8 cellular contexts compared by ENCODE assay signal in the genomic region with DNA sequence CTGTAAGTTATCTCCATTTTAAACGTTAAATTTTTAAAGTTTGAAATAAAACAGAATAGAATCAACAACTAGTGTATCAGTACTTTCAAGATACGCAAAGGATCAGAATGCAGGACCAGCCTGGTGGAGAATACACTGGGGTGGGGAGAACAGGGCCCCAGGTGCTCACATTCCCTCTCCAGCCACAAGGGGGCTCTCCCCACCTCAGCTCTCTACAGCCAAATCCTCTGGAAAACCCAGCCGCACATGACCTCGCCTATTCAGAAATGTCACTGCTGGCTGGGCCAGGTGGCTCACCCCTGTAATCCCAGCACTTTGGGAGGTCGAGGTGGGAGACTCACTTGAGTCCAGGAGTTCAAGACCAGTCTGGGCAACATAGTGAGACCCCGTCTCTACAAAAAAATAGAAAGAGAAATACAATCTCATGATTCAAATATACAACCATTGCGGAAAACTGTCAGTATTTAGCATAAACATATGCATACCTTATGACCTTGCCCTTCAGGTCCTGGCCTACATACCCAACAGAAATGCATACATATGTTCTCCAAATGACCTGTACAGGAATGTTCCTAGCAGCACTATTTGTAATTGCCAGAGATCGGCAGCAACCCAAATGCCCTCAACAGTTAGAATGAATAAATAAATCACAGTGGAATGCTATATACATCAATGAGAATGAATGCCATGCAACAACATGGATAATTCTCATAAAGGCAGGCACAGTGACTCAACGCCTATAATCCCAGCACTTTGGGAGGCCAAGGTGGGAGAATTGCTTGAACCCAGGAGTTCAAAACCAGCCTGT. TPM values are rescaled to one million over a fixed set of nuclear protein-coding genes. Genes with fewer than 3 reads are reported as not detected.
DNase-seq lines count a peak whose midpoint lies in the region; ATAC-seq and TF ChIP-seq lines count a peak whose summit lies in the region.

No MANE protein-coding gene starts in this region.

- CTCF ChIA-PET in Calu3 (lab: Charles Lee) (interaction anchor here (0.6 to 1.9 kb wide), 5 partner anchors 14 to 215 kb away, joined by 3 to 11 read pairs (median 4); no protein-coding TSS in a partner anchor), Panc1 (lab: Charles Lee) (interaction anchor here (0.8 to 1.5 kb wide), 2 partner anchors 14 to 86 kb away, joined by 3 to 5 read pairs; no protein-coding TSS in a partner anchor)

- H3K27ac ChIP-seq in HL-60 (replicated peaks) (no peak overlapping the region), Panc1 (ENCODE audit: low read length) (no peak overlapping the region)

- H3K4me1 Mint-ChIP-seq in Calu3 (ENCODE audit: low read depth, unreplicated experiment): peaks cover 17% of the 10 kb centered on the region
- peaks cover 28% of the 10 kb centered on the region for H3K4me1 Mint-ChIP-seq in activated T-cell treated with anti-CD3 and anti-CD28 coated beads, Interleukin-2, amount 50 U/mL, for 4 hours (ENCODE audit: low read depth)
- no peaks in the 10 kb centered on the region for H3K4me1 Mint-ChIP-seq in progenitor cell of endocrine pancreas (ENCODE audit: low read depth)

- ATAC-seq in Panc1: peak; percentile 97
- ATAC-seq in activated T-cell treated with anti-CD3 and anti-CD28 coated beads, Interleukin-2, amount 50 U/mL, for 4 hours: peak; percentile 95 to 96
- ATAC-seq in GM18520 (IDR thresholded peaks at IDR 0.05; ENCODE audit: unreplicated experiment): no peak
- no peak for ATAC-seq in GM21447 (IDR thresholded peaks at IDR 0.05; ENCODE audit: unreplicated experiment)

- DNase-seq in Calu3 (peak; percentile 86), HL-60 (ENCODE audit: low read depth in 1 of 2, low spot score in 1 of 2) (peak in 1 of 2 experiments; percentile 58), Panc1 (ENCODE audit: low read depth, low spot score) (no peak), fibroblast of pulmonary artery (ENCODE audit: low read depth) (peak; percentile 64), progenitor cell of endocrine pancreas (ENCODE audit: low spot score, unreplicated experiment) (peak; percentile 49)
- DNase-seq in activated T-cell treated with anti-CD3 and anti-CD28 coated beads, Interleukin-2, amount 50 U/mL, for 4 hours: peak; percentile 74

- H3K9me3 ChIP-seq in Panc1 (ENCODE audit: control insufficient read depth, insufficient read depth, low read depth, low read length): no peaks in the 10 kb centered on the region

- H3K4me3 Mint-ChIP-seq in Calu3 (ENCODE audit: low read depth, unreplicated experiment) (no peak overlapping the region), progenitor cell of endocrine pancreas (ENCODE audit: low read depth) (no peak overlapping the region)
- H3K4me3 Mint-ChIP-seq in activated T-cell treated with anti-CD3 and anti-CD28 coated beads, Interleukin-2, amount 50 U/mL, for 4 hours: no peak overlapping the region

- in situ Hi-C loops in Panc1 (cut with HindIII; ENCODE audit: low pct_unique_long_range_greater_than_20kb, low sequenced_read_pairs): no loop called here

- POLR2A ChIA-PET in Panc1 (lab: Charles Lee): interaction anchor here (0.5 kb wide), 1 partner anchor 359 kb away, joined by 3 read pairs; no protein-coding TSS in a partner anchor

- TF ChIP-seq CTCF in Calu3 (IDR thresholded peaks at IDR 0.05; ENCODE audit: unreplicated experiment) (peak; percentile 91), HL-60 (IDR thresholded peaks at IDR 0.05; ENCODE audit: insufficient read depth, low read length) (peak; percentile 93), Panc1 (IDR thresholded peaks at IDR 0.05) (peak; percentile 92), fibroblast of pulmonary artery (IDR thresholded peaks at IDR 0.05; ENCODE audit: low read length, missing control alignments) (peak; percentile 89), progenitor cell of endocrine pancreas (IDR thresholded peaks at IDR 0.05; ENCODE audit: unreplicated experiment) (peak; percentile 84)

- H3K36me3 Mint-ChIP-seq in Calu3 (ENCODE audit: insufficient read depth, unreplicated experiment) (peaks cover 11% of the 10 kb centered on the region), progenitor cell of endocrine pancreas (ENCODE audit: insufficient read depth) (no peaks in the 10 kb centered on the region)
- no peaks in the 10 kb centered on the region for H3K36me3 Mint-ChIP-seq in activated T-cell treated with anti-CD3 and anti-CD28 coated beads, Interleukin-2, amount 50 U/mL, for 4 hours (ENCODE audit: insufficient read depth)

- H3K27ac Mint-ChIP-seq in Calu3 (ENCODE audit: unreplicated experiment) (no peak overlapping the region), progenitor cell of endocrine pancreas (no peak overlapping the region)

- H3K9me3 Mint-ChIP-seq in Calu3 (ENCODE audit: low read depth, unreplicated experiment): peaks cover 3% of the 10 kb centered on the region
- no peaks in the 10 kb centered on the region for H3K9me3 Mint-ChIP-seq in activated T-cell treated with anti-CD3 and anti-CD28 coated beads, Interleukin-2, amount 50 U/mL, for 4 hours
- H3K9me3 Mint-ChIP-seq in progenitor cell of endocrine pancreas (ENCODE audit: low read depth): no peaks in the 10 kb centered on the region

- H3K27me3 Mint-ChIP-seq in Calu3 (ENCODE audit: unreplicated experiment) (no peaks in the 10 kb centered on the region), progenitor cell of endocrine pancreas (peaks cover 6% of the 10 kb centered on the region)
- H3K27me3 Mint-ChIP-seq in activated T-cell treated with anti-CD3 and anti-CD28 coated beads, Interleukin-2, amount 50 U/mL, for 4 hours (ENCODE audit: low read depth): no peaks in the 10 kb centered on the region

- H3K4me3 ChIP-seq in HL-60 (replicated peaks; ENCODE audit: insufficient read depth, low read length) (no peak overlapping the region), Panc1 (ENCODE audit: low read depth in 2 of 2, low read length in 2 of 2) (no peak overlapping the region), fibroblast of pulmonary artery (replicated peaks; ENCODE audit: low read depth, low read length) (no peak overlapping the region)

- intact Hi-C loops in Calu3 (cut with micrococcal nuclease; ENCODE audit: unreplicated experiment) (loop anchor here (1.0 kb wide), 1 partner anchor 86 kb away; no protein-coding TSS in a partner anchor), Panc1 (cut with micrococcal nuclease; ENCODE audit: unreplicated experiment) (no loop called here)

- H3K27me3 ChIP-seq in HL-60 (ENCODE audit: insufficient read depth, poor library complexity, severe bottlenecking) (no peaks in the 10 kb centered on the region), Panc1 (ENCODE audit: control insufficient read depth, insufficient read depth, low read length) (no peaks in the 10 kb centered on the region)

- H3K36me3 ChIP-seq in Panc1 (ENCODE audit: control insufficient read depth, insufficient read depth, low read length): no peaks in the 10 kb centered on the region

- BruUV-seq in Calu3 (replicated peaks; lab: Mats Ljungman, UMichigan) (no TSS peak), Panc1 (replicated peaks; lab: Mats Ljungman, UMichigan) (no TSS peak)

- H3K4me1 ChIP-seq in Panc1 (ENCODE audit: control insufficient read depth, insufficient read depth, low read length): no peaks in the 10 kb centered on the region

RNA-seq across cellular contexts. Expression of gene TEX101, which starts 18.4 kb away (rescaled TPM):
- total RNA-seq in Calu3 (2022): not detected in 2 replicates
- not detected for total RNA-seq in Panc1 (2021; ENCODE audit: unreplicated experiment)
- not detected for polyA plus RNA-seq in Panc1 (2012; ENCODE audit: insufficient read length)
- not detected for total RNA-seq in activated T-cell treated with anti-CD3 and anti-CD28 coated beads, Interleukin-2, amount 50 U/mL, for 4 hours
- not detected in 2 replicates for total RNA-seq in progenitor cell of endocrine pancreas

RNA-seq across cellular contexts. Expression of gene LYPD3, which starts 32.3 kb away (rescaled TPM):
- 6.6 and 6.9 TPM in 2 replicates for total RNA-seq in Calu3 (2022)
- total RNA-seq in Panc1 (2021; ENCODE audit: unreplicated experiment): 0.46 TPM
- polyA plus RNA-seq in Panc1 (2012; ENCODE audit: insufficient read length): 0.78 TPM
- 1 to 10 TPM; 1.5 to 3.1 (median 2.2) TPM for total RNA-seq in activated T-cell treated with anti-CD3 and anti-CD28 coated beads, Interleukin-2, amount 50 U/mL, for 4 hours
- total RNA-seq in progenitor cell of endocrine pancreas: 0.47 and 0.60 TPM in 2 replicates

Comparison
In these comparisons a context has a peak if more than half of its experiments do, and no peak if none do; other contexts are left out.
1. ATAC-seq: peak in Panc1 (single experiment) and activated T-cell treated with anti-CD3 and anti-CD28 coated beads, Interleukin-2, amount 50 U/mL, for 4 hours (2 of 2); none in GM18520 (single experiment) and GM21447 (single experiment).
2. Peak in every context shown above with its lines, with median percentiles within 50 percentile points of each other: CTCF ChIP-seq.